In genomic region chr2:51068237-51068636, GRCh38 we compare ENCODE assay signal across 17 cellular contexts. TPM values are rescaled to one million over a fixed set of nuclear protein-coding genes. Genes with fewer than 3 reads are reported as not detected.
"Had no signal": no experiment of that assay in that cellular context is flagged by ENCODE, and none has a peak within 500 bp of the region (broad histone marks: within the 10 kb centered on the region; RNA-seq: fewer than 3 reads in every experiment).

No MANE protein-coding gene starts in this region.

- H3K36me3 ChIP-seq: heart left ventricle, transverse colon had no signal

- H3K27me3 ChIP-seq: dorsolateral prefrontal cortex, heart left ventricle, testis, transverse colon had no signal

- H3K4me1 ChIP-seq: heart left ventricle, testis, transverse colon had no signal

- H3K4me3 ChIP-seq: dorsolateral prefrontal cortex, heart left ventricle, testis, transverse colon had no signal

- H3K9me3 ChIP-seq: heart left ventricle, testis, transverse colon had no signal

- H3K27ac ChIP-seq: dorsolateral prefrontal cortex, heart left ventricle, testis, transverse colon had no signal

- DNase-seq: cortex of kidney; dorsolateral prefrontal cortex; effector CD8-positive, alpha-beta T cell; heart left ventricle; hippocampal formation; kidney glomerular epithelial cell; mammary epithelial cell; naive thymus-derived CD8-positive, alpha-beta T cell; posterior cingulate gyrus; right cardiac atrium; stimulated activated CD4-positive, alpha-beta T cell treated with anti-CD3 and anti-CD28 coated beads, Interleukin-4, amount 100 ng/mL, for 24 hours; stimulated activated naive CD8-positive, alpha-beta T cell treated with anti-CD3 and anti-CD28 coated beads, Interleukin-15, amount 100 ng/mL, for 72 hours; testis; transverse colon had no signal

RNA-seq across cellular contexts. Expression of gene NRXN1, which starts 36.3 kb away (rescaled TPM):
- total RNA-seq: glomerular endothelial cell; naive thymus-derived CD8-positive, alpha-beta T cell; osteocyte had no signal
- polyA plus RNA-seq: fibroblast of lung; mammary epithelial cell; naive thymus-derived CD8-positive, alpha-beta T cell had no signal
